Comparison of ENCODE assay signal across 18 cellular contexts in the genomic region with DNA sequence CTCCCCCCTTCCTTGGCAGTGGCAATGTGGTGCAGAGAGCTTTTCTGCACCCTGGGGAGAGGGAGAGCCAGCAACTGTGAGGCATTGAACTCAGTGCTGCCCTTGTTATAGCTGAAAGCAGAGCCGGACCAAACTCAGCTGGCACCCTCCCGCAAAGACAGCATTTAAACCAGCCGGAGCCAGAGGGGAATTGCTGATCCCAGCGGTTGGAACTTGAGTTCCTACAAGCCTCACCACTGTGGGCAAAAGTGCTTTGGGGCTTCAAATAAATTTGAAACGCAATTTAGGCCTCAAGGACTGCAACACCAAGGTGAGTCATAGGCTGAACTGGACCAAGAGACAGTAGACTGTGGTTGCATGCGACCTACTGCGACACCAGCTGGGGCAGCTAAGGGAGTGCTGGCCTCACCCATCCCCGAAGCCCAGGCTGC.
DNase-seq lines count a peak whose midpoint lies in the region; ATAC-seq, FAIRE-seq and TF ChIP-seq lines count a peak whose summit lies in the region.
"Had no signal": no experiment of that assay in that cellular context is flagged by ENCODE, and none has a peak within 500 bp of the region (broad histone marks: within the 10 kb centered on the region; RNA-seq: fewer than 3 reads in every experiment).

No MANE protein-coding gene starts in this region.

- H3K27ac ChIP-seq in HepG2 (ENCODE audit: extremely low read length, insufficient read depth, low read length) (no peak overlapping the region), right lobe of liver (no peak overlapping the region), RWPE1 (peak overlapping the region; percentile 19; the same call in 1 of the 2 replicates), gastrocnemius medialis (no peak overlapping the region)

- H3K27ac Mint-ChIP-seq in activated T-helper 1 cell treated with anti-CD3 and anti-CD28 coated beads, Interleukin-12 subunit alpha, Interleukin-12 subunit beta, Interleukin-2, Interleukin-4 antibody, amounts not matched to agents 30 ng/mL and 10 ng/mL and 1 ng/mL, durations not matched to agents 14 hours and 24 hours and 36 hours = no peak overlapping the region
- H3K27ac Mint-ChIP-seq: endodermal cell had no signal

- peaks cover 8% of the 10 kb centered on the region for H3K4me1 ChIP-seq in HepG2 (ENCODE audit: insufficient read depth, low read length)
- no peaks in the 10 kb centered on the region for H3K4me1 ChIP-seq in right lobe of liver
- H3K4me1 ChIP-seq in gastrocnemius medialis = peaks cover 0 to 6% of the 10 kb centered on the region in 2 donors

- intact Hi-C loops in HepG2 (cut with micrococcal nuclease; ENCODE audit: unreplicated experiment) = no loop called here
- intact Hi-C loops in right lobe of liver (cut with DNase I) = no loop called here
- intact Hi-C loops in posterior cingulate gyrus (cut with DNase I) = no loop called here
- intact Hi-C loops in activated T-helper 1 cell treated with anti-CD3 and anti-CD28 coated beads, Interleukin-12 subunit alpha, Interleukin-12 subunit beta, Interleukin-2, Interleukin-4 antibody, amounts not matched to agents 30 ng/mL and 10 ng/mL and 1 ng/mL, durations not matched to agents 14 hours and 24 hours and 36 hours (cut with micrococcal nuclease) = no loop called here
- intact Hi-C loops in gastrocnemius medialis (cut with DNase I; ENCODE audit: low total_unique reads) = no loop called here

- H2AFZ ChIP-seq in HepG2 (ENCODE audit: low read length) = no peak overlapping the region

- no peak overlapping the region for H3K4me2 ChIP-seq in HepG2 (ENCODE audit: low read depth, low read length)

- no TSS peak for BruUV-seq in HepG2 (replicated peaks; lab: Mats Ljungman, UMichigan)

- ATAC-seq in HepG2 = peak; percentile 81
- no peak for ATAC-seq in right lobe of liver
- no peak for ATAC-seq in gastrocnemius medialis

- DNase-seq in HepG2 (ENCODE audit: low spot score) (peak; percentile 8), right lobe of liver (no peak), RWPE1 (ENCODE audit: low spot score) (no peak), fibroblast of the conjunctiva (ENCODE audit: low read depth) (peak; percentile 60), posterior cingulate gyrus (no peak), gastrocnemius medialis (no peak)
- no peak for DNase-seq in activated T-helper 1 cell treated with anti-CD3 and anti-CD28 coated beads, Interleukin-12 subunit alpha, Interleukin-12 subunit beta, Interleukin-2, Interleukin-4 antibody, amounts not matched to agents 30 ng/mL and 10 ng/mL and 1 ng/mL, durations not matched to agents 14 hours and 24 hours and 36 hours (ENCODE audit: low spot score)
- no peak for DNase-seq in activated CD4-positive, alpha-beta T cell treated with anti-CD3 and anti-CD28 coated beads, Interleukin-2, amount 50 U/mL, for 1 hour
- DNase-seq: activated CD4-positive, CD25-positive, alpha-beta regulatory T cell treated with anti-CD3 and anti-CD28 coated beads, Interleukin-2, amount 50 U/mL, for 72 hours; activated T-cell treated with anti-CD3 and anti-CD28 coated beads, Interleukin-2, amount 50 U/mL, for 48 hours; aorta; endodermal cell; NCI-H526 treated with DMSO at 0.1 percent for 48 hours; nucleus accumbens; stimulated activated CD8-positive, alpha-beta memory T cell treated with anti-CD3 and anti-CD28 coated beads, Interleukin-4, amount 100 ng/mL, for 48 hours; SW 1271 had no signal

- no peaks in the 10 kb centered on the region for H4K20me1 ChIP-seq in HepG2 (ENCODE audit: insufficient read depth, low read length)

- CTCF ChIA-PET in HepG2 (lab: Yijun Ruan, JAX; ENCODE audit: low intra/inter-chr PET ratio, low total read pairs) (no interaction called here), RWPE1 (lab: Yijun Ruan, JAX) (interaction anchor here (0.6 to 1.0 kb wide), 2 partner anchors 86 to 132 kb away, joined by 3 to 4 read pairs; no protein-coding TSS in a partner anchor)

- H3K27me3 Mint-ChIP-seq in activated T-helper 1 cell treated with anti-CD3 and anti-CD28 coated beads, Interleukin-12 subunit alpha, Interleukin-12 subunit beta, Interleukin-2, Interleukin-4 antibody, amounts not matched to agents 30 ng/mL and 10 ng/mL and 1 ng/mL, durations not matched to agents 14 hours and 24 hours and 36 hours (ENCODE audit: insufficient read depth) = peaks cover 21% of the 10 kb centered on the region

- no peak overlapping the region for H3K4me3 ChIP-seq in HepG2 (replicated peaks in 1 of 3; ENCODE audit: insufficient read depth in 1 of 3, low read depth in 2 of 3, low read length in 3 of 3)
- no peak overlapping the region for H3K4me3 ChIP-seq in right lobe of liver
- no peak overlapping the region for H3K4me3 ChIP-seq in gastrocnemius medialis
- H3K4me3 ChIP-seq: lung had no signal

- H3K79me2 ChIP-seq in HepG2 (ENCODE audit: insufficient read depth, low read length) = no peaks in the 10 kb centered on the region

- H3K4me3 Mint-ChIP-seq in activated T-helper 1 cell treated with anti-CD3 and anti-CD28 coated beads, Interleukin-12 subunit alpha, Interleukin-12 subunit beta, Interleukin-2, Interleukin-4 antibody, amounts not matched to agents 30 ng/mL and 10 ng/mL and 1 ng/mL, durations not matched to agents 14 hours and 24 hours and 36 hours = no peak overlapping the region
- H3K4me3 Mint-ChIP-seq: endodermal cell had no signal

- TF ChIP-seq CTCF in HepG2 (CRISPR knock-in tag; IDR thresholded peaks at IDR 0.05) (no peak), right lobe of liver (IDR thresholded peaks at IDR 0.05) (no peak), RWPE1 (conservative IDR thresholded peaks at IDR 0.05; ENCODE audit: low read depth) (no peak), gastrocnemius medialis (IDR thresholded peaks at IDR 0.05 in 4 of 5, conservative IDR thresholded peaks at IDR 0.05 in 1 of 5) (no peak)

- TF ChIP-seq EP300 in HepG2 (IDR thresholded peaks at IDR 0.05; ENCODE audit: low read depth in 2 of 2, low read length in 2 of 2) (no peak), HepG2 (CRISPR knock-in tag; IDR thresholded peaks at IDR 0.05; ENCODE audit: borderline replicate concordance) (no peak)

- no peaks in the 10 kb centered on the region for H3K27me3 ChIP-seq in HepG2 (ENCODE audit: control insufficient read depth in 1 of 2, insufficient read depth in 2 of 2, low read length in 2 of 2)
- no peaks in the 10 kb centered on the region for H3K27me3 ChIP-seq in right lobe of liver
- H3K27me3 ChIP-seq in gastrocnemius medialis = no peaks in the 10 kb centered on the region

- no peak overlapping the region for H3K9ac ChIP-seq in HepG2 (ENCODE audit: insufficient read depth, low read depth, low read length)

- H3K36me3 Mint-ChIP-seq in activated T-helper 1 cell treated with anti-CD3 and anti-CD28 coated beads, Interleukin-12 subunit alpha, Interleukin-12 subunit beta, Interleukin-2, Interleukin-4 antibody, amounts not matched to agents 30 ng/mL and 10 ng/mL and 1 ng/mL, durations not matched to agents 14 hours and 24 hours and 36 hours (ENCODE audit: low read depth) = no peaks in the 10 kb centered on the region

- POLR2A ChIA-PET in HepG2 (lab: Yijun Ruan, JAX) = interaction anchor here (0.8 to 0.9 kb wide), 2 partner anchors 58 to 208 kb away, joined by 3 read pairs; no protein-coding TSS in a partner anchor
- POLR2A ChIA-PET in RWPE1 (lab: Yijun Ruan, JAX; ENCODE audit: low non-redundant PET) = no interaction called here

- no peak for TF ChIP-seq RAD21 in HepG2 (CRISPR knock-in tag; IDR thresholded peaks at IDR 0.05)

- TF ChIP-seq POLR2A in HepG2 (IDR thresholded peaks at IDR 0.05; ENCODE audit: insufficient read depth in 1 of 2, low read depth in 2 of 2, low read length in 2 of 2) (no peak), right lobe of liver (IDR thresholded peaks at IDR 0.05) (no peak), gastrocnemius medialis (IDR thresholded peaks at IDR 0.05) (no peak)

- H3K4me1 Mint-ChIP-seq in activated T-helper 1 cell treated with anti-CD3 and anti-CD28 coated beads, Interleukin-12 subunit alpha, Interleukin-12 subunit beta, Interleukin-2, Interleukin-4 antibody, amounts not matched to agents 30 ng/mL and 10 ng/mL and 1 ng/mL, durations not matched to agents 14 hours and 24 hours and 36 hours (ENCODE audit: low read depth) = peaks cover 11% of the 10 kb centered on the region

- no peaks in the 10 kb centered on the region for H3K9me3 ChIP-seq in HepG2 (ENCODE audit: low read length)
- H3K9me3 ChIP-seq in right lobe of liver = no peaks in the 10 kb centered on the region
- no peaks in the 10 kb centered on the region for H3K9me3 ChIP-seq in gastrocnemius medialis

- no peak for FAIRE-seq in HepG2 (lab: Jason Lieb, UNC)
- FAIRE-seq: urothelium cell line had no signal

- H3K9me3 Mint-ChIP-seq in activated T-helper 1 cell treated with anti-CD3 and anti-CD28 coated beads, Interleukin-12 subunit alpha, Interleukin-12 subunit beta, Interleukin-2, Interleukin-4 antibody, amounts not matched to agents 30 ng/mL and 10 ng/mL and 1 ng/mL, durations not matched to agents 14 hours and 24 hours and 36 hours = no peaks in the 10 kb centered on the region

- in situ Hi-C loops in HepG2 (cut with HindIII; ENCODE audit: extremely low pct_ligation_motif_present, low pct_unique_long_range_greater_than_20kb) (no loop called here), gastrocnemius medialis (cut with MboI; ENCODE audit: low sequenced_read_pairs in 4 of 4) (no loop called here)

- WGBS in HepG2 (ENCODE audit: low lambda C conversion rate) = 37% methylated on average over 5 of the region's 8 CpGs
- 74% methylated on average over 5 of the region's 8 CpGs for WGBS in right lobe of liver (ENCODE audit: insufficient coverage, low coverage, low lambda C conversion rate, missing lambda C conversion rate)

- H3K36me3 ChIP-seq in HepG2 (replicated peaks in 1 of 2; ENCODE audit: control insufficient read depth in 1 of 2, insufficient read depth in 2 of 2, low read length in 2 of 2) (no peaks in the 10 kb centered on the region), right lobe of liver (no peaks in the 10 kb centered on the region), gastrocnemius medialis (no peaks in the 10 kb centered on the region)

TF ChIP-seq in HepG2, 621 proteins besides CTCF, POLR2A, EP300 and RAD21:
- TF ChIP-seq FOSL2 (CRISPR knock-in tag; IDR thresholded peaks at IDR 0.05) (peak; percentile 83), STAG1 (CRISPR knock-in tag; IDR thresholded peaks at IDR 0.05) (0 out of 2 replicates have a peak, but pooled peaks have one; percentile 9)
- TF ChIP-seq, protein P1, sequence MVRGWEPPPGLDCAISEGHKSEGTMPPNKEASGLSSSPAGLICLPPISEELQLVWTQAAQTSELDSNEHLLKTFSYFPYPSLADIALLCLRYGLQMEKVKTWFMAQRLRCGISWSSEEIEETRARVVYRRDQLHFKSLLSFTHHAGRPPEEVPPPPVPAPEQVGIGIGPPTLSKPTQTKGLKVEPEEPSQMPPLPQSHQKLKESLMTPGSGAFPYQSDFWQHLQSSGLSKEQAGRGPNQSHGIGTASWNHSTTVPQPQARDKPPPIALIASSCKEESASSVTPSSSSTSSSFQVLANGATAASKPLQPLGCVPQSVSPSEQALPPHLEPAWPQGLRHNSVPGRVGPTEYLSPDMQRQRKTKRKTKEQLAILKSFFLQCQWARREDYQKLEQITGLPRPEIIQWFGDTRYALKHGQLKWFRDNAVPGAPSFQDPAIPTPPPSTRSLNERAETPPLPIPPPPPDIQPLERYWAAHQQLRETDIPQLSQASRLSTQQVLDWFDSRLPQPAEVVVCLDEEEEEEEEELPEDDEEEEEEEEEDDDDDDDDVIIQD (CRISPR knock-in tag; IDR thresholded peaks at IDR 0.05; ENCODE audit: low read depth) = no peak

Comparison
In these comparisons a context has a peak if more than half of its experiments do, and no peak if none do; other contexts are left out.
1. DNase-seq: peak in HepG2 (single experiment) and fibroblast of the conjunctiva (single experiment); none in right lobe of liver (0 of 3), RWPE1 (single experiment), posterior cingulate gyrus (0 of 10), activated T-helper 1 cell treated with anti-CD3 and anti-CD28 coated beads, Interleukin-12 subunit alpha, Interleukin-12 subunit beta, Interleukin-2, Interleukin-4 antibody, amounts not matched to agents 30 ng/mL and 10 ng/mL and 1 ng/mL, durations not matched to agents 14 hours and 24 hours and 36 hours (single experiment), gastrocnemius medialis (0 of 2) and activated CD4-positive, alpha-beta T cell treated with anti-CD3 and anti-CD28 coated beads, Interleukin-2, amount 50 U/mL, for 1 hour (single experiment).